8 cellular contexts compared by ENCODE assay signal in the genomic region with DNA sequence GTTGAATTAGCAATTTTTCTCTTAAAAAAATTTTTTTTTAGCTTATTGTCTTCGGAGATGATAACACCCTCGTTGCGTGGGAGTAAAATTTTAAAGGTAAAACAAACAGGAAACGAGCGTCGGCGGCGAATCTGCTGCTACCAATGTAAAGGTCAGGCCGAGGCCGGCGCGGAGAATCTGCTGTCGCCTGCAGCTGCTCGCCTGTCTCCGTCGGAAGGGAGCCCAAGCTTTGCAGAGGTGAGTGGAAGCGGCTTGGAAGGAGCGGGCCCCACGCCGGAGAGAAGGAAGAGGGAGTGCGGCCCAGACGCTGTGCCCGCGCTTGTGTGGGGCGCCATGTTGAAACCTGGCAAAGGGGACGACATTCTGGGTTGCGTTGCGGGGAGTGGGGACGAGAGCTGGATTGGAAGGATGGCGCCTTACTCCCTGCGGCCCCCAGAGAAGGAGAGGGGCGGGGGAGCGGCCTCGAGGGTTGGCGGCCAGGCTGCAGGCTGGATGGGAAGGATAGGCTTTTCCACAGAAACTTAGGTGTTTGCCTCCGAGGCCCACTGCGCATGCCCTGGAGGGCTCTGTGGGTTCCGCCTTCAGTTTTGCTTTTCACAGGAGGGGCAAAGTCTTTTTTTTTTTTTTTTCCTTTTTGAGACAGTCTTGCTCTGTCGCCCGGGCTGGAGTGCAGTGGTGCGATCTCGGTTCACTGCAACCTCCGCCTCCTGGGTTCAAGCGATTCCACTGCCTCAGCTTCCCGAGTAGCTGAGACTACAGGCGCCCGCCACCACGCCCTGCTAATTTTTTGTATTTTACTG. TPM values are rescaled to one million over a fixed set of nuclear protein-coding genes. Genes with fewer than 3 reads are reported as not detected.
DNase-seq lines count a peak whose midpoint lies in the region; ATAC-seq and TF ChIP-seq lines count a peak whose summit lies in the region.

SNRNP35 (plus strand) TSS at position 160 of the 800 bp plus-strand sequence. CDS start 7,402 bp downstream, outside the sequence.

- CTCF ChIA-PET in AG04450 (lab: Charles Lee), result no interaction called here
- CTCF ChIA-PET in activated CD8-positive, alpha-beta T cell treated with anti-CD3 and anti-CD28 coated beads for 36 hours (lab: Charles Lee), result interaction anchor here (1.4 to 1.9 kb wide), 2 partner anchors 9 to 25 kb away, joined by 4 to 6 read pairs; no protein-coding TSS in a partner anchor

- H3K27me3 Mint-ChIP-seq in activated CD8-positive, alpha-beta T cell treated with anti-CD3 and anti-CD28 coated beads for 36 hours, result no peaks in the 10 kb centered on the region

- intact Hi-C loops in activated CD8-positive, alpha-beta T cell treated with anti-CD3 and anti-CD28 coated beads for 36 hours (cut with micrococcal nuclease), result no loop called here
- intact Hi-C loops in lower leg skin (cut with DNase I; ENCODE audit: low total_unique reads), result no loop called here

- H3K4me3 Mint-ChIP-seq in activated CD8-positive, alpha-beta T cell treated with anti-CD3 and anti-CD28 coated beads for 36 hours, result peak within 1 kb of the TSS; percentile 95

- H3K27me3 ChIP-seq in AG04450 (ENCODE audit: control insufficient read depth, insufficient read depth, low read length), result no peaks in the 10 kb centered on the region

- no peaks in the 10 kb centered on the region for H3K9me3 Mint-ChIP-seq in activated CD8-positive, alpha-beta T cell treated with anti-CD3 and anti-CD28 coated beads for 36 hours

- peak within 1 kb of the TSS; percentile 99 for H3K27ac Mint-ChIP-seq in activated CD8-positive, alpha-beta T cell treated with anti-CD3 and anti-CD28 coated beads for 36 hours

- peak within 1 kb of the TSS; percentile 90 for H3K4me3 ChIP-seq in AG04450 (ENCODE audit: low read depth, low read length)
- peak within 1 kb of the TSS; percentile 90 for H3K4me3 ChIP-seq in lower leg skin (ENCODE audit: low read depth, poor library complexity, severe bottlenecking)

- peak within 1 kb of the TSS; percentile 99 for H3K27ac ChIP-seq in AG04450 (ENCODE audit: low read depth, low read length)

- WGBS in lower leg skin, 2 donors, result 1% methylated on average over 44 to 48 of the region's 48 CpGs

- no peak for TF ChIP-seq POLR2A in lower leg skin (IDR thresholded peaks at IDR 0.05)

- TF ChIP-seq CTCF in AG04450 (IDR thresholded peaks at IDR 0.05; ENCODE audit: low read depth, low read length) (no peak; the same call in 1 of the 2 replicates), lower leg skin (IDR thresholded peaks at IDR 0.05) (no peak)
- TF ChIP-seq CTCF in activated CD8-positive, alpha-beta T cell treated with anti-CD3 and anti-CD28 coated beads for 36 hours (IDR thresholded peaks at IDR 0.05), result no peak

- DNase-seq in AG04450 (ENCODE audit: low read depth, low spot score) (peak; percentile 49), NCI-H82 (lab: John Stamatoyannopoulos, UW) (peak; percentile 92), ecto neural progenitor cell (ENCODE audit: low spot score) (peak; percentile 90), lower leg skin (ENCODE audit: low spot score in 2 of 2) (peak; percentile 73 to 95)
- DNase-seq in activated CD8-positive, alpha-beta T cell treated with anti-CD3 and anti-CD28 coated beads for 36 hours, result peak; percentile 85
- peak; percentile 86 for DNase-seq in stimulated activated CD4-positive, alpha-beta T cell treated with anti-CD3 and anti-CD28 coated beads, Interleukin-4, amount 100 ng/mL, for 24 hours

- peaks cover 23% of the 10 kb centered on the region for H3K4me1 Mint-ChIP-seq in activated CD8-positive, alpha-beta T cell treated with anti-CD3 and anti-CD28 coated beads for 36 hours (ENCODE audit: low read depth)

- H3K9me3 ChIP-seq in AG04450 (ENCODE audit: control insufficient read depth, insufficient read depth, low read length), result no peaks in the 10 kb centered on the region; the same call in 1 of the 2 replicates

- H3K36me3 Mint-ChIP-seq in activated CD8-positive, alpha-beta T cell treated with anti-CD3 and anti-CD28 coated beads for 36 hours (ENCODE audit: low read depth), result peaks cover 27% of the 10 kb centered on the region

- POLR2A ChIA-PET in AG04450 (lab: Yijun Ruan, JAX), result interaction anchor here (0.7 to 2.1 kb wide), 5 partner anchors 9 to 89 kb away, joined by 3 to 11 read pairs (median 6); partner anchors contain the start of gene KMT5A
- POLR2A ChIA-PET in activated CD8-positive, alpha-beta T cell treated with anti-CD3 and anti-CD28 coated beads for 36 hours (lab: Charles Lee), result interaction anchor here (0.9 to 3.8 kb wide), 8 partner anchors 10 to 215 kb away, joined by 3 to 19 read pairs (median 5); partner anchors contain the start of genes RILPL2 and SBNO1

- ATAC-seq in GM18909 (IDR thresholded peaks at IDR 0.05; ENCODE audit: poor library complexity, unreplicated experiment), result peak; percentile 59
- peak; percentile 74 for ATAC-seq in HG03460 (IDR thresholded peaks at IDR 0.05; ENCODE audit: unreplicated experiment)
- ATAC-seq in activated CD8-positive, alpha-beta T cell treated with anti-CD3 and anti-CD28 coated beads for 36 hours, result peak; percentile 76

RNA-seq across cellular contexts. Expression of gene SNRNP35, which starts in this region (rescaled TPM):
- polyA plus RNA-seq in AG04450 (2011; rRNA removed), result 12.1 and 13.0 TPM in 2 replicates
- polyA minus RNA-seq in AG04450 (2011; rRNA and poly(A)+ RNA removed), result 10.0 and 12.3 TPM in 2 replicates
- 10 to 100 TPM; 18.4 to 25.4 TPM for total RNA-seq in activated CD8-positive, alpha-beta T cell treated with anti-CD3 and anti-CD28 coated beads for 36 hours
- 10 to 100 TPM; 15.6 to 43.1 (median 22.9) TPM for total RNA-seq in lower leg skin

Comparison
In these comparisons a context has a peak if more than half of its experiments do, and no peak if none do; other contexts are left out.
1. Peak in every context shown above with its lines: DNase-seq, ATAC-seq, H3K4me3 ChIP-seq and H3K27ac ChIP-seq.